ENCODE assay signal across 31 cellular contexts in genomic region chr13:58592052-58592451, GRCh38.
"Had no signal": no experiment of that assay in that cellular context is flagged by ENCODE, and none has a peak within 500 bp of the region (broad histone marks: within the 10 kb centered on the region; RNA-seq: fewer than 3 reads in every experiment).

No MANE protein-coding gene starts in this region.

- H3K4me2 ChIP-seq: neural progenitor cell, smooth muscle cell had no signal

- H3K4me3 ChIP-seq: neural progenitor cell, ovary, psoas muscle, skin epidermis, smooth muscle cell, spleen, suprapubic skin, thoracic aorta, thyroid gland, tibial nerve, upper lobe of left lung, vagina had no signal

- H3K79me2 ChIP-seq: parathyroid adenoma had no signal

- H3K36me3 ChIP-seq: neural progenitor cell, ovary, spleen, suprapubic skin, thoracic aorta, thyroid gland, tibial nerve, upper lobe of left lung, vagina had no signal

- H3K9me3 ChIP-seq: ovary, psoas muscle, suprapubic skin, thoracic aorta, thyroid gland, tibial nerve, upper lobe of left lung, vagina had no signal

- ATAC-seq: naive thymus-derived CD4-positive, alpha-beta T cell; natural killer cell; psoas muscle; right cardiac atrium; sciatic nerve; stimulated activated memory B cell treated with anti-CD40 and anti-IgM and Interleukin-4, amounts not matched to agents 10 μg/mL and 1 μg/mL and 100 μg/mL, for 72 hours; stimulated activated naive CD8-positive, alpha-beta T cell treated with anti-CD3 and anti-CD28 coated beads, Interleukin-15, amount 100 ng/mL, for 72 hours; stimulated activated naive CD8-positive, alpha-beta T cell treated with anti-CD3 and anti-CD28 coated beads, Interleukin-15, Interleukin-2, amounts not matched to agents 100 U/mL and 50 U/mL, for 24 hours had no signal

- H3K9ac ChIP-seq: neural progenitor cell, parathyroid adenoma had no signal

- FAIRE-seq: urothelium cell line had no signal

- H3K4me1 ChIP-seq: parathyroid adenoma, psoas muscle, spleen, suprapubic skin, thyroid gland, tibial nerve, upper lobe of left lung, vagina had no signal

- H3K27me3 ChIP-seq: neural progenitor cell, ovary, spleen, suprapubic skin, thyroid gland, tibial nerve, upper lobe of left lung, vagina had no signal

- H2AFZ ChIP-seq: neural progenitor cell, parathyroid adenoma had no signal

- H3K27ac ChIP-seq: neural progenitor cell, ovary, parathyroid adenoma, psoas muscle, skin epidermis, spleen, suprapubic skin, thoracic aorta, thyroid gland, tibial nerve, upper lobe of left lung, vagina had no signal

- DNase-seq: naive thymus-derived CD4-positive, alpha-beta T cell; natural killer cell; occipital lobe; ovary; posterior cingulate gyrus; psoas muscle; right cardiac atrium; spleen; stimulated activated CD4-positive, alpha-beta T cell treated with anti-CD3 and anti-CD28 coated beads, Interleukin-12 subunit alpha, Interleukin-12 subunit beta, amount 100 ng/mL, for 4 hours; stimulated activated CD4-positive, alpha-beta T cell treated with anti-CD3 and anti-CD28 coated beads, Interleukin-1b, Interleukin-23, amount 100 ng/mL, for 48 hours; stimulated activated CD4-positive, alpha-beta T cell treated with anti-CD3 and anti-CD28 coated beads, Interleukin-4, amount 100 ng/mL, for 1 hour; stimulated activated CD4-positive, alpha-beta T cell treated with anti-CD3 and anti-CD28 coated beads, Interleukin-4, amount 100 ng/mL, for 4 hours; stimulated activated CD8-positive, alpha-beta memory T cell treated with anti-CD3 and anti-CD28 coated beads, Interleukin-4, amount 100 ng/mL, for 48 hours; stimulated activated naive CD4-positive, alpha-beta T cell; stimulated activated naive CD8-positive, alpha-beta T cell treated with anti-CD3 and anti-CD28 coated beads, Interleukin-15, amount 100 ng/mL, for 72 hours; stimulated activated naive CD8-positive, alpha-beta T cell treated with anti-CD3 and anti-CD28 coated beads, Interleukin-15, Interleukin-2, amounts not matched to agents 100 U/mL and 50 U/mL, for 24 hours; substantia nigra; thyroid gland; trophoblast cell; upper lobe of left lung had no signal
